ENCODE assay signal across 1 cellular context in the genomic region with DNA sequence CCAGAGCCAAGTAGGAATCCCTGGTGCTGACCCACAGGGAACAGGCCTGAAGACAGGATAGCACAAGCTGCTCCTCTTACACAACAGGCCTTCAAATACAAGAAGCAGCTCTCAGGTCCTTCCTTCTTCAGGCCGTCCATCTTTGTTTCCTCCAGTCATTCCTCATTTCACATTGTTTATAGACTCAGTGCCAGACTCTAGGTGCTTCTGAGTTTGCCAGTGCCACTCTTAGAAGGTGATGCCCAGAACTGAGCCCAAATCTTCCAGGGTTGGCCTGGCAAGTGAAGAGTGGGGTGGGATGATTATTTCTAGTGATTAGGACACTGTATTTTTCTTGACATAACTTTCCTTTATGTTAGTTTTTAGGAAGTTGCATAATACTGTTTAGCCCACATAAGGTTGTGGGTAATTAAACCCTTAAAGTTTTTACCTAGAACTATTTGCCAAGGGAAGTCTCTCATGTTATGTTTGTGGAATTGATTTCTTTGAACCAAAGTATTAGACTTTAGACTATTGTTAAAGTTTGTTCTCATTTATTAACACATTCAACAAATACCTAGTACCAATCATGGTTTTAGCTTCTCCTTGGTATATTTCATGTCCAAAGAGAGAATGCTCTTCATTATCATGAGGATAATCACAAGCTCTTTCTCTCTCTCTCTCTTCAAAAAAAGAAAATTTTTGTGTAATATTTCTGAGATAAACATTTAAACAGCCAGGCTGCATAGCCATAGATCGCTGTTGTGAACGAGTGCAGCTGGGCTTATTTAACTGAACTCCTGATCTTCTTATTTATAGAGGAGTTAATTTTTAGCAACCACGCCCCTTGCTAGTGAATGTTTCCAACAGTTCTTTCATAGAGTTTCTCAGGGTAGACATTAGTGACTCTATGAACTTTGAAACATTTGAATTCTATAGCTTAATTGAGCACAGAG.
TF ChIP-seq lines count a peak whose summit lies in the region.

No MANE protein-coding gene starts in this region.

TF ChIP-seq in HepG2, 621 proteins besides CTCF, POLR2A, EP300 and RAD21 (continued from another document and continues in another):
- TF ChIP-seq ZNF549 (CRISPR knock-in tag; IDR thresholded peaks at IDR 0.05): no peak
- TF ChIP-seq HCFC1 (IDR thresholded peaks at IDR 0.05; ENCODE audit: low read depth, low read length): no peak
- no peak for TF ChIP-seq ZIK1 (CRISPR knock-in tag; IDR thresholded peaks at IDR 0.05; ENCODE audit: borderline replicate concordance, low read depth)
- no peak for TF ChIP-seq ZKSCAN8 (CRISPR knock-in tag; IDR thresholded peaks at IDR 0.05; ENCODE audit: borderline replicate concordance)
- TF ChIP-seq, protein P1, sequence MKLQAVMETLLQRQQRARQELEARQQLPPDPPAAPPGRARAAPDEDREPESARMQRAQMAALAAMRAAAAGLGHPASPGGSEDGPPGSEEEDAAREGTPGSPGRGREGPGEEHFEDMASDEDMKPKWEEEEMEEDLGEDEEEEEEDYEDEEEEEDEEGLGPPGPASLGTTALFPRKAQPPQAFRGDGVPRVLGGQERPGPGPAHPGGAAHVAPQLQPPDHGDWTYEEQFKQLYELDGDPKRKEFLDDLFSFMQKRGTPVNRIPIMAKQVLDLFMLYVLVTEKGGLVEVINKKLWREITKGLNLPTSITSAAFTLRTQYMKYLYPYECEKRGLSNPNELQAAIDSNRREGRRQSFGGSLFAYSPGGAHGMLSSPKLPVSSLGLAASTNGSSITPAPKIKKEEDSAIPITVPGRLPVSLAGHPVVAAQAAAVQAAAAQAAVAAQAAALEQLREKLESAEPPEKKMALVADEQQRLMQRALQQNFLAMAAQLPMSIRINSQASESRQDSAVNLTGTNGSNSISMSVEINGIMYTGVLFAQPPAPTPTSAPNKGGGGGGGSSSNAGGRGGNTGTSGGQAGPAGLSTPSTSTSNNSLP (IDR thresholded peaks at IDR 0.05; ENCODE audit: low read depth, low read length): peak; percentile 85
- TF ChIP-seq, protein P2, sequence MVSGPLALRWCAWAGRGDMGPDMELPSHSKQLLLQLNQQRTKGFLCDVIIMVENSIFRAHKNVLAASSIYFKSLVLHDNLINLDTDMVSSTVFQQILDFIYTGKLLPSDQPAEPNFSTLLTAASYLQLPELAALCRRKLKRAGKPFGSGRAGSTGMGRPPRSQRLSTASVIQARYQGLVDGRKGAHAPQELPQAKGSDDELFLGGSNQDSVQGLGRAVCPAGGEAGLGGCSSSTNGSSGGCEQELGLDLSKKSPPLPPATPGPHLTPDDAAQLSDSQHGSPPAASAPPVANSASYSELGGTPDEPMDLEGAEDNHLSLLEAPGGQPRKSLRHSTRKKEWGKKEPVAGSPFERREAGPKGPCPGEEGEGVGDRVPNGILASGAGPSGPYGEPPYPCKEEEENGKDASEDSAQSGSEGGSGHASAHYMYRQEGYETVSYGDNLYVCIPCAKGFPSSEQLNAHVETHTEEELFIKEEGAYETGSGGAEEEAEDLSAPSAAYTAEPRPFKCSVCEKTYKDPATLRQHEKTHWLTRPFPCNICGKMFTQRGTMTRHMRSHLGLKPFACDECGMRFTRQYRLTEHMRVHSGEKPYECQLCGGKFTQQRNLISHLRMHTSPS (CRISPR knock-in tag; IDR thresholded peaks at IDR 0.05; ENCODE audit: low read depth): peak; percentile 63; the same call in 1 of the 2 replicates
- TF ChIP-seq ETV6 (CRISPR knock-in tag; conservative IDR thresholded peaks at IDR 0.05): no peak
- TF ChIP-seq ZNF136 (CRISPR knock-in tag; IDR thresholded peaks at IDR 0.05; ENCODE audit: low read depth): no peak
- no peak for TF ChIP-seq NAIF1 (CRISPR knock-in tag; IDR thresholded peaks at IDR 0.05; ENCODE audit: borderline replicate concordance)
- no peak for TF ChIP-seq ARID2 (CRISPR knock-in tag; IDR thresholded peaks at IDR 0.05; ENCODE audit: borderline replicate concordance)
- peak; percentile 92 for TF ChIP-seq GATAD2A (CRISPR knock-in tag; IDR thresholded peaks at IDR 0.05)
- TF ChIP-seq FOXC1 (CRISPR knock-in tag; IDR thresholded peaks at IDR 0.05; ENCODE audit: borderline replicate concordance): no peak
- TF ChIP-seq ZNF572 (CRISPR knock-in tag; IDR thresholded peaks at IDR 0.05): no peak
- no peak; the same call in 1 of the 2 replicates for TF ChIP-seq PITX1 (CRISPR knock-in tag; IDR thresholded peaks at IDR 0.05)
- no peak for TF ChIP-seq NFATC3 (CRISPR knock-in tag; IDR thresholded peaks at IDR 0.05)
- TF ChIP-seq ZNF30 (CRISPR knock-in tag; IDR thresholded peaks at IDR 0.05): no peak
- TF ChIP-seq, protein P3, sequence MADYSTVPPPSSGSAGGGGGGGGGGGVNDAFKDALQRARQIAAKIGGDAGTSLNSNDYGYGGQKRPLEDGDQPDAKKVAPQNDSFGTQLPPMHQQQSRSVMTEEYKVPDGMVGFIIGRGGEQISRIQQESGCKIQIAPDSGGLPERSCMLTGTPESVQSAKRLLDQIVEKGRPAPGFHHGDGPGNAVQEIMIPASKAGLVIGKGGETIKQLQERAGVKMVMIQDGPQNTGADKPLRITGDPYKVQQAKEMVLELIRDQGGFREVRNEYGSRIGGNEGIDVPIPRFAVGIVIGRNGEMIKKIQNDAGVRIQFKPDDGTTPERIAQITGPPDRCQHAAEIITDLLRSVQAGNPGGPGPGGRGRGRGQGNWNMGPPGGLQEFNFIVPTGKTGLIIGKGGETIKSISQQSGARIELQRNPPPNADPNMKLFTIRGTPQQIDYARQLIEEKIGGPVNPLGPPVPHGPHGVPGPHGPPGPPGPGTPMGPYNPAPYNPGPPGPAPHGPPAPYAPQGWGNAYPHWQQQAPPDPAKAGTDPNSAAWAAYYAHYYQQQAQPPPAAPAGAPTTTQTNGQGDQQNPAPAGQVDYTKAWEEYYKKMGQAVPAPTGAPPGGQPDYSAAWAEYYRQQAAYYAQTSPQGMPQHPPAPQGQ (CRISPR knock-in tag; IDR thresholded peaks at IDR 0.05; ENCODE audit: borderline replicate concordance): no peak
- TF ChIP-seq, protein P4, sequence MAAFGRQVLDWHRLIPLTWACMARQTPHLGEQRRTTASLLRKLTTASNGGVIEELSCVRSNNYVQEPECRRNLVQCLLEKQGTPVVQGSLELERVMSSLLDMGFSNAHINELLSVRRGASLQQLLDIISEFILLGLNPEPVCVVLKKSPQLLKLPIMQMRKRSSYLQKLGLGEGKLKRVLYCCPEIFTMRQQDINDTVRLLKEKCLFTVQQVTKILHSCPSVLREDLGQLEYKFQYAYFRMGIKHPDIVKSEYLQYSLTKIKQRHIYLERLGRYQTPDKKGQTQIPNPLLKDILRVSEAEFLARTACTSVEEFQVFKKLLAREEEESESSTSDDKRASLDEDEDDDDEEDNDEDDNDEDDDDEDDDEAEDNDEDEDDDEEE (CRISPR knock-in tag; IDR thresholded peaks at IDR 0.05): no peak
- no peak for TF ChIP-seq ZNF263 (CRISPR knock-in tag; IDR thresholded peaks at IDR 0.05)
- TF ChIP-seq HMG20B (CRISPR knock-in tag; conservative IDR thresholded peaks at IDR 0.05): 0 out of 2 replicates have a peak, but pooled peaks have one; percentile 7
- TF ChIP-seq, protein P5, sequence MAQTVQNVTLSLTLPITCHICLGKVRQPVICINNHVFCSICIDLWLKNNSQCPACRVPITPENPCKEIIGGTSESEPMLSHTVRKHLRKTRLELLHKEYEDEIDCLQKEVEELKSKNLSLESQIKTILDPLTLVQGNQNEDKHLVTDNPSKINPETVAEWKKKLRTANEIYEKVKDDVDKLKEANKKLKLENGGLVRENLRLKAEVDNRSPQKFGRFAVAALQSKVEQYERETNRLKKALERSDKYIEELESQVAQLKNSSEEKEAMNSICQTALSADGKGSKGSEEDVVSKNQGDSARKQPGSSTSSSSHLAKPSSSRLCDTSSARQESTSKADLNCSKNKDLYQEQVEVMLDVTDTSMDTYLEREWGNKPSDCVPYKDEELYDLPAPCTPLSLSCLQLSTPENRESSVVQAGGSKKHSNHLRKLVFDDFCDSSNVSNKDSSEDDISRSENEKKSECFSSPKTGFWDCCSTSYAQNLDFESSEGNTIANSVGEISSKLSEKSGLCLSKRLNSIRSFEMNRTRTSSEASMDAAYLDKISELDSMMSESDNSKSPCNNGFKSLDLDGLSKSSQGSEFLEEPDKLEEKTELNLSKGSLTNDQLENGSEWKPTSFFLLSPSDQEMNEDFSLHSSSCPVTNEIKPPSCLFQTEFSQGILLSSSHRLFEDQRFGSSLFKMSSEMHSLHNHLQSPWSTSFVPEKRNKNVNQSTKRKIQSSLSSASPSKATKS (CRISPR knock-in tag; IDR thresholded peaks at IDR 0.05): 0 out of 2 replicates have a peak, but pooled peaks have one; percentile 6
- TF ChIP-seq ZNF775 (CRISPR knock-in tag; IDR thresholded peaks at IDR 0.05; ENCODE audit: borderline replicate concordance): no peak
- no peak for TF ChIP-seq KLF13 (CRISPR knock-in tag; IDR thresholded peaks at IDR 0.05)
- no peak for TF ChIP-seq ZNF207 (IDR thresholded peaks at IDR 0.05; ENCODE audit: borderline replicate concordance)
- no peak for TF ChIP-seq MXD4 (CRISPR knock-in tag; IDR thresholded peaks at IDR 0.05)
- no peak for TF ChIP-seq MEF2D (CRISPR knock-in tag; IDR thresholded peaks at IDR 0.05)
- TF ChIP-seq, protein P6, sequence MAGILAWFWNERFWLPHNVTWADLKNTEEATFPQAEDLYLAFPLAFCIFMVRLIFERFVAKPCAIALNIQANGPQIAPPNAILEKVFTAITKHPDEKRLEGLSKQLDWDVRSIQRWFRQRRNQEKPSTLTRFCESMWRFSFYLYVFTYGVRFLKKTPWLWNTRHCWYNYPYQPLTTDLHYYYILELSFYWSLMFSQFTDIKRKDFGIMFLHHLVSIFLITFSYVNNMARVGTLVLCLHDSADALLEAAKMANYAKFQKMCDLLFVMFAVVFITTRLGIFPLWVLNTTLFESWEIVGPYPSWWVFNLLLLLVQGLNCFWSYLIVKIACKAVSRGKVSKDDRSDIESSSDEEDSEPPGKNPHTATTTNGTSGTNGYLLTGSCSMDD (CRISPR knock-in tag; IDR thresholded peaks at IDR 0.05): no peak
- TF ChIP-seq, protein P7, sequence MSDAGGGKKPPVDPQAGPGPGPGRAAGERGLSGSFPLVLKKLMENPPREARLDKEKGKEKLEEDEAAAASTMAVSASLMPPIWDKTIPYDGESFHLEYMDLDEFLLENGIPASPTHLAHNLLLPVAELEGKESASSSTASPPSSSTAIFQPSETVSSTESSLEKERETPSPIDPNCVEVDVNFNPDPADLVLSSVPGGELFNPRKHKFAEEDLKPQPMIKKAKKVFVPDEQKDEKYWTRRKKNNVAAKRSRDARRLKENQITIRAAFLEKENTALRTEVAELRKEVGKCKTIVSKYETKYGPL (CRISPR knock-in tag; IDR thresholded peaks at IDR 0.05): peak; percentile 90; the same call in 1 of the 2 replicates
- TF ChIP-seq RBM39 (IDR thresholded peaks at IDR 0.05; ENCODE audit: low read depth, low read length, poor library complexity, severe bottlenecking): no peak
- TF ChIP-seq ZFY (CRISPR knock-in tag; IDR thresholded peaks at IDR 0.05): peak; percentile 55
- no peak; the same call in 1 of the 2 replicates for TF ChIP-seq SSRP1 (CRISPR knock-in tag; IDR thresholded peaks at IDR 0.05)
- no peak for TF ChIP-seq FOSL1 (CRISPR knock-in tag; IDR thresholded peaks at IDR 0.05; ENCODE audit: borderline replicate concordance)
- TF ChIP-seq ZNF101 (CRISPR knock-in tag; IDR thresholded peaks at IDR 0.05; ENCODE audit: borderline replicate concordance, low read depth): no peak
- TF ChIP-seq NR3C1 (CRISPR knock-in tag; IDR thresholded peaks at IDR 0.05): no peak
- TF ChIP-seq, protein P8, sequence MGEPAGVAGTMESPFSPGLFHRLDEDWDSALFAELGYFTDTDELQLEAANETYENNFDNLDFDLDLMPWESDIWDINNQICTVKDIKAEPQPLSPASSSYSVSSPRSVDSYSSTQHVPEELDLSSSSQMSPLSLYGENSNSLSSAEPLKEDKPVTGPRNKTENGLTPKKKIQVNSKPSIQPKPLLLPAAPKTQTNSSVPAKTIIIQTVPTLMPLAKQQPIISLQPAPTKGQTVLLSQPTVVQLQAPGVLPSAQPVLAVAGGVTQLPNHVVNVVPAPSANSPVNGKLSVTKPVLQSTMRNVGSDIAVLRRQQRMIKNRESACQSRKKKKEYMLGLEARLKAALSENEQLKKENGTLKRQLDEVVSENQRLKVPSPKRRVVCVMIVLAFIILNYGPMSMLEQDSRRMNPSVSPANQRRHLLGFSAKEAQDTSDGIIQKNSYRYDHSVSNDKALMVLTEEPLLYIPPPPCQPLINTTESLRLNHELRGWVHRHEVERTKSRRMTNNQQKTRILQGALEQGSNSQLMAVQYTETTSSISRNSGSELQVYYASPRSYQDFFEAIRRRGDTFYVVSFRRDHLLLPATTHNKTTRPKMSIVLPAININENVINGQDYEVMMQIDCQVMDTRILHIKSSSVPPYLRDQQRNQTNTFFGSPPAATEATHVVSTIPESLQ (CRISPR knock-in tag; conservative IDR thresholded peaks at IDR 0.05): no peak
- TF ChIP-seq, protein P9, sequence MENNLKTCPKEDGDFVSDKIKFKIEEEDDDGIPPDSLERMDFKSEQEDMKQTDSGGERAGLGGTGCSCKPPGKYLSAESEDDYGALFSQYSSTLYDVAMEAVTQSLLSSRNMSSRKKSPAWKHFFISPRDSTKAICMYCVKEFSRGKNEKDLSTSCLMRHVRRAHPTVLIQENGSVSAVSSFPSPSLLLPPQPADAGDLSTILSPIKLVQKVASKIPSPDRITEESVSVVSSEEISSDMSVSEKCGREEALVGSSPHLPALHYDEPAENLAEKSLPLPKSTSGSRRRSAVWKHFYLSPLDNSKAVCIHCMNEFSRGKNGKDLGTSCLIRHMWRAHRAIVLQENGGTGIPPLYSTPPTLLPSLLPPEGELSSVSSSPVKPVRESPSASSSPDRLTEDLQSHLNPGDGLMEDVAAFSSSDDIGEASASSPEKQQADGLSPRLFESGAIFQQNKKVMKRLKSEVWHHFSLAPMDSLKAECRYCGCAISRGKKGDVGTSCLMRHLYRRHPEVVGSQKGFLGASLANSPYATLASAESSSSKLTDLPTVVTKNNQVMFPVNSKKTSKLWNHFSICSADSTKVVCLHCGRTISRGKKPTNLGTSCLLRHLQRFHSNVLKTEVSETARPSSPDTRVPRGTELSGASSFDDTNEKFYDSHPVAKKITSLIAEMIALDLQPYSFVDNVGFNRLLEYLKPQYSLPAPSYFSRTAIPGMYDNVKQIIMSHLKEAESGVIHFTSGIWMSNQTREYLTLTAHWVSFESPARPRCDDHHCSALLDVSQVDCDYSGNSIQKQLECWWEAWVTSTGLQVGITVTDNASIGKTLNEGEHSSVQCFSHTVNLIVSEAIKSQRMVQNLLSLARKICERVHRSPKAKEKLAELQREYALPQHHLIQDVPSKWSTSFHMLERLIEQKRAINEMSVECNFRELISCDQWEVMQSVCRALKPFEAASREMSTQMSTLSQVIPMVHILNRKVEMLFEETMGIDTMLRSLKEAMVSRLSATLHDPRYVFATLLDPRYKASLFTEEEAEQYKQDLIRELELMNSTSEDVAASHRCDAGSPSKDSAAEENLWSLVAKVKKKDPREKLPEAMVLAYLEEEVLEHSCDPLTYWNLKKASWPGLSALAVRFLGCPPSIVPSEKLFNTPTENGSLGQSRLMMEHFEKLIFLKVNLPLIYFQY (CRISPR knock-in tag; IDR thresholded peaks at IDR 0.05; ENCODE audit: borderline replicate concordance): peak; percentile 35
- TF ChIP-seq ZNF747 (CRISPR knock-in tag; IDR thresholded peaks at IDR 0.05; ENCODE audit: borderline replicate concordance): no peak
- no peak for TF ChIP-seq ZNF569 (CRISPR knock-in tag; IDR thresholded peaks at IDR 0.05; ENCODE audit: borderline replicate concordance)
- TF ChIP-seq, protein P10, sequence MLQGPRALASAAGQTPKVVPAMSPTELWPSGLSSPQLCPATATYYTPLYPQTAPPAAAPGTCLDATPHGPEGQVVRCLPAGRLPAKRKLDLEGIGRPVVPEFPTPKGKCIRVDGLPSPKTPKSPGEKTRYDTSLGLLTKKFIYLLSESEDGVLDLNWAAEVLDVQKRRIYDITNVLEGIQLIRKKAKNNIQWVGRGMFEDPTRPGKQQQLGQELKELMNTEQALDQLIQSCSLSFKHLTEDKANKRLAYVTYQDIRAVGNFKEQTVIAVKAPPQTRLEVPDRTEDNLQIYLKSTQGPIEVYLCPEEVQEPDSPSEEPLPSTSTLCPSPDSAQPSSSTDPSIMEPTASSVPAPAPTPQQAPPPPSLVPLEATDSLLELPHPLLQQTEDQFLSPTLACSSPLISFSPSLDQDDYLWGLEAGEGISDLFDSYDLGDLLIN (CRISPR knock-in tag; IDR thresholded peaks at IDR 0.05; ENCODE audit: borderline replicate concordance): no peak
- TF ChIP-seq REPIN1 (CRISPR knock-in tag; IDR thresholded peaks at IDR 0.05; ENCODE audit: borderline replicate concordance, low read depth): no peak
